8 cellular contexts compared by ENCODE assay signal in the genomic region with DNA sequence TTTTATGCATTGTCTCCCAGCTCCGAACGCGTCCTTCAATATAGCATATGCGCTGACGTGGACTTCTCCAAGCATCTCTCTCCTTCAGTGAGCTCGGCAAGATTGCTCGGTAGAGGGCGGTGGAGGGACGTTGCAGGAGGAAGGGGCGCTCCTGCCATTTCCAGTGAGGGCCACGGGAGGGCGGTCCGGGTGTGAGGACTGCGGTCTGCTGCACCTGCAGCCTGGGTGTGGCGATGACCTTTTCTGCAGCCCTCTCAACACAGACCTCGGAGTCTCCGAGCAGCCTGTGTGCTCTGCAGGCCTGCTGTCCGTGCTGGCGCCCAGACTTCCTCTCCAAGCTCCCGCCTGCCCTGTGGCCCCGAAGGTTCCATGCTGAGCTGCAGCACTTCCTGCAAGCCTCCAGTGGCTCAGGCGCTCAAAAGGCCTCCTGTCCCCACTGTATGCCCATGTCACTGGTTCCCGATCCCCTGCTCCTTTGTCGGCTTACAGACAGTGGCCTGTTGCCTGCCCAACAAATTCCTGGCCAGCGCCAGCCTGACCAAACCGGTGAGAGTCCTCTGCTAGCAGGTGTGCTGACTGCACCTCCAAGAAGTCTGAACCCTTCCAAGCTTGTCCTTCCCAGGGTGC.
DNase-seq lines count a peak whose midpoint lies in the region; ATAC-seq lines count a peak whose summit lies in the region.

No MANE protein-coding gene starts in this region.

- DNase-seq in AG08395 (ENCODE audit: low spot score) (peak; percentile 89), NCI-H345 treated with DMSO at 0.1 percent for 48 hours (lab: John Stamatoyannopoulos, UW; ENCODE audit: unreplicated experiment) (peak; percentile 66), kidney tubule cell (ENCODE audit: low spot score) (peak; percentile 90)
- peak; percentile 87 for DNase-seq in activated CD4-positive, alpha-beta T cell treated with anti-CD3 and anti-CD28 coated beads for 1 hour
- peak; percentile 87 to 92 for DNase-seq in central memory CD8-positive, alpha-beta T cell (ENCODE audit: low spot score in 2 of 2)
- DNase-seq in stimulated activated CD4-positive, alpha-beta T cell treated with anti-CD3 and anti-CD28 coated beads, Interleukin-2, amount 100 ng/mL, for 24 hours = peak; percentile 95

- ATAC-seq in GM18909 (IDR thresholded peaks at IDR 0.05; ENCODE audit: poor library complexity, unreplicated experiment) = peak; percentile 95
- ATAC-seq in HG03139 (IDR thresholded peaks at IDR 0.05; ENCODE audit: unreplicated experiment) = peak; percentile 93
- ATAC-seq in central memory CD8-positive, alpha-beta T cell (replicated peaks; ENCODE audit: extremely low read depth, poor library complexity, severe bottlenecking) = peak; percentile 95

- peak overlapping the region; percentile 49 for H3K27ac Mint-ChIP-seq in central memory CD8-positive, alpha-beta T cell (ENCODE audit: low read depth)

- peaks cover 17% of the 10 kb centered on the region for H3K4me1 Mint-ChIP-seq in central memory CD8-positive, alpha-beta T cell

- H3K9me3 Mint-ChIP-seq in central memory CD8-positive, alpha-beta T cell = no peaks in the 10 kb centered on the region

- H3K27me3 Mint-ChIP-seq in central memory CD8-positive, alpha-beta T cell = no peaks in the 10 kb centered on the region

- peaks cover 7% of the 10 kb centered on the region for H3K36me3 Mint-ChIP-seq in central memory CD8-positive, alpha-beta T cell (ENCODE audit: insufficient read depth)

- peak overlapping the region; percentile 59 for H3K4me3 Mint-ChIP-seq in central memory CD8-positive, alpha-beta T cell

Comparison
In these comparisons a context has a peak if more than half of its experiments do, and no peak if none do; other contexts are left out.
1. Peak in every context shown above with its lines: DNase-seq and ATAC-seq.